12 cellular contexts compared by ENCODE assay signal in the genomic region with DNA sequence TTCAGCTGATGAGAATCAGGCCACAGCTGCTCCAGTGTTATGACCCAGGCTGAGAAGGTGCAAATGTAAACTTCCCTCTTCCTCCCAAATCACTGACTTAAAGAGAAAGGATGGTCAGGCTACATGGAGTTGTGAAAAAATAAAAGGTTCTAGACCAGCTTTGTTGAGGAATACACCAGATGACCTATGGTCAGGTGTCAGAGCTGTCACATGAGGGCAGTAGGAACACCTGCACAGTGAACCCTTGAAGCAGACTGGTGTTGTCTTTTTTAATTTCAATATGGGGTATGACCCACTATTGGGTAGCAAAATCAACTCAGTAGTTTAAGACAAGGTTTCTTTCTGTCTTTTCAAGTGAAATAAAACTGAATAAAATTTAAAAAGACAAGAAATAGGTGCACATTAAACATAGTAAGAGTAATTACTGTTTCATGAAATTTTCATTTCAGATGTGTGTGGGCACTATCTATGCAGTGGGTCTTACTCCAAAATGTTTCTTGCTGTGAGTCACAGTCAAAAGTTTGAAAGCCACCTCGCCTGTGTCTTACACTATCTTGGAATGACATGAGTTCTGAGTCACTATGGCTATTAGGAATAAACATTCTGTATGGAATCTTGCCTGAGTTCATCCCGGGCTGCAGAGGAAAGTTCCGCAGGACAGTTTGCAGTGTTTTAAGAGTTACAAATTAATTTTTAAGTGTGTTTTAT.
DNase-seq lines count a peak whose midpoint lies in the region.
"Had no signal": no experiment of that assay in that cellular context is flagged by ENCODE, and none has a peak within 500 bp of the region (broad histone marks: within the 10 kb centered on the region; RNA-seq: fewer than 3 reads in every experiment).

No MANE protein-coding gene starts in this region.

- DNase-seq in A172 (ENCODE audit: low spot score), result peak; percentile 51
- peak; percentile 60 for DNase-seq in H4 (ENCODE audit: low spot score)
- DNase-seq in astrocyte of the hippocampus (ENCODE audit: low read depth, low spot score), result peak; percentile 65
- DNase-seq in kidney tubule cell (ENCODE audit: low spot score), result peak; percentile 68
- no peak for DNase-seq in AML-193 (lab: John Stamatoyannopoulos, UW)
- no peak for DNase-seq in pons (ENCODE audit: low spot score)
- DNase-seq in activated naive CD4-positive, alpha-beta T cell treated with Interleukin-2 at 50 U/mL for 16 hours, result no peak
- no peak for DNase-seq in NCI-H187 treated with DMSO at 0.1 percent for 48 hours (lab: John Stamatoyannopoulos, UW)
- DNase-seq: effector memory CD4-positive, alpha-beta T cell; MV-4-11; NCI-H446; upper lobe of left lung had no signal

Comparison
In these comparisons a context has a peak if more than half of its experiments do, and no peak if none do; other contexts are left out.
1. DNase-seq: peak in A172 (single experiment), H4 (single experiment), astrocyte of the hippocampus (single experiment) and kidney tubule cell (single experiment); none in AML-193 (0 of 2), pons (single experiment), activated naive CD4-positive, alpha-beta T cell treated with Interleukin-2 at 50 U/mL for 16 hours (single experiment) and NCI-H187 treated with DMSO at 0.1 percent for 48 hours (single experiment).